ENCODE assay signal across 1 cellular context in the genomic region with DNA sequence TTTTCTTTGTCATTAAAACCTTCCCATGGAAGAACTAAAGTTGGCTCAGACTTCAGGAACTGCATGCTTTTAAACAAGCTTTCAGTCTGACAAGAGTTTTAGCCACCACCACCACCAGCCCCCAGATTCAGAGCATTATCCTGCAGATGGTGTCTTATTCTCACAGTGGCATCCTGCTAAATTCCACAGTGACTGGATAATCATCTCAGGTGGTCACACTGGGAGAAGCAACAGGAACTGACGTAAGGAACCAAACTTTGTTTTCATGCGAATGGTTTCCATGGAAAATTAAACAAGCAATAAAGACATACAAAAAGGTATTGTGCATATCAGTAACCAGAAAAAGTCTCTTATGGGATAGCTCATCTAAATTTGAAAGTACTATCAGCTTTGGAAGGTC.
TF ChIP-seq lines count a peak whose summit lies in the region.

No MANE protein-coding gene starts in this region.

TF ChIP-seq in SK-N-SH treated with all-trans-retinoic acid at 6 μM for 48 hours, 23 proteins besides CTCF, POLR2A, EP300 and RAD21 (continued from another document):
- TF ChIP-seq, protein P1, sequence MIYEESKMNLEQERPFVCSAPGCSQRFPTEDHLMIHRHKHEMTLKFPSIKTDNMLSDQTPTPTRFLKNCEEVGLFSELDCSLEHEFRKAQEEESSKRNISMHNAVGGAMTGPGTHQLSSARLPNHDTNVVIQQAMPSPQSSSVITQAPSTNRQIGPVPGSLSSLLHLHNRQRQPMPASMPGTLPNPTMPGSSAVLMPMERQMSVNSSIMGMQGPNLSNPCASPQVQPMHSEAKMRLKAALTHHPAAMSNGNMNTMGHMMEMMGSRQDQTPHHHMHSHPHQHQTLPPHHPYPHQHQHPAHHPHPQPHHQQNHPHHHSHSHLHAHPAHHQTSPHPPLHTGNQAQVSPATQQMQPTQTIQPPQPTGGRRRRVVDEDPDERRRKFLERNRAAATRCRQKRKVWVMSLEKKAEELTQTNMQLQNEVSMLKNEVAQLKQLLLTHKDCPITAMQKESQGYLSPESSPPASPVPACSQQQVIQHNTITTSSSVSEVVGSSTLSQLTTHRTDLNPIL (CRISPR knock-in tag; IDR thresholded peaks at IDR 0.05; ENCODE audit: low read depth) = no peak
- no peak for TF ChIP-seq PPARA (CRISPR knock-in tag; IDR thresholded peaks at IDR 0.05; ENCODE audit: borderline replicate concordance)
- TF ChIP-seq ZNF565 (CRISPR knock-in tag; conservative IDR thresholded peaks at IDR 0.05; ENCODE audit: low read depth) = no peak
- TF ChIP-seq ARNTL (CRISPR knock-in tag; IDR thresholded peaks at IDR 0.05; ENCODE audit: borderline replicate concordance, low read depth) = no peak
- TF ChIP-seq, protein P2, sequence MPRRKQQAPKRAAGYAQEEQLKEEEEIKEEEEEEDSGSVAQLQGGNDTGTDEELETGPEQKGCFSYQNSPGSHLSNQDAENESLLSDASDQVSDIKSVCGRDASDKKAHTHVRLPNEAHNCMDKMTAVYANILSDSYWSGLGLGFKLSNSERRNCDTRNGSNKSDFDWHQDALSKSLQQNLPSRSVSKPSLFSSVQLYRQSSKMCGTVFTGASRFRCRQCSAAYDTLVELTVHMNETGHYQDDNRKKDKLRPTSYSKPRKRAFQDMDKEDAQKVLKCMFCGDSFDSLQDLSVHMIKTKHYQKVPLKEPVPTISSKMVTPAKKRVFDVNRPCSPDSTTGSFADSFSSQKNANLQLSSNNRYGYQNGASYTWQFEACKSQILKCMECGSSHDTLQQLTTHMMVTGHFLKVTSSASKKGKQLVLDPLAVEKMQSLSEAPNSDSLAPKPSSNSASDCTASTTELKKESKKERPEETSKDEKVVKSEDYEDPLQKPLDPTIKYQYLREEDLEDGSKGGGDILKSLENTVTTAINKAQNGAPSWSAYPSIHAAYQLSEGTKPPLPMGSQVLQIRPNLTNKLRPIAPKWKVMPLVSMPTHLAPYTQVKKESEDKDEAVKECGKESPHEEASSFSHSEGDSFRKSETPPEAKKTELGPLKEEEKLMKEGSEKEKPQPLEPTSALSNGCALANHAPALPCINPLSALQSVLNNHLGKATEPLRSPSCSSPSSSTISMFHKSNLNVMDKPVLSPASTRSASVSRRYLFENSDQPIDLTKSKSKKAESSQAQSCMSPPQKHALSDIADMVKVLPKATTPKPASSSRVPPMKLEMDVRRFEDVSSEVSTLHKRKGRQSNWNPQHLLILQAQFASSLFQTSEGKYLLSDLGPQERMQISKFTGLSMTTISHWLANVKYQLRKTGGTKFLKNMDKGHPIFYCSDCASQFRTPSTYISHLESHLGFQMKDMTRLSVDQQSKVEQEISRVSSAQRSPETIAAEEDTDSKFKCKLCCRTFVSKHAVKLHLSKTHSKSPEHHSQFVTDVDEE (CRISPR knock-in tag; IDR thresholded peaks at IDR 0.05) = no peak
- TF ChIP-seq GLIS3 (CRISPR knock-in tag; IDR thresholded peaks at IDR 0.05) = no peak
